In the genomic region with DNA sequence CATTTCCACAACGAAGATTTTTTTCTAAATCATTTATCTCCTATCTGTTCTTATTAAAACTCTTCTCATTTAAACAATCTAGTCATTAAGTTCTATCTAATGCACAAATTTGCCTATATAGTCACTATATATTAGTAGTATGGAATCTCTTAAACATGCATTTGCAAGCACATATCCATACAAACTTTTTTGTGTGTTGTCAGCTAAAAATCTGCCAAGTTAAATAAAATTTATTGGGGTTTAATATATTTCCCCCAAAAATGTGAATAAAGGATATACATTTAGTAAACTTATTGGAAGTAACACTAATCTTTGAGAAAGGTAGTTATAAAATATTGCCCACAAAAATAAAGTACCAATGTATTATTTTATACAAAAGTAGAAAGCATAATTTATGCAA, we compare ENCODE assay signal across 1 cellular context.
TF ChIP-seq lines count a peak whose summit lies in the region.

No MANE protein-coding gene starts in this region.

TF ChIP-seq in IMR-90, 13 proteins besides CTCF, POLR2A, EP300 and RAD21:
- TF ChIP-seq MAFK (IDR thresholded peaks at IDR 0.05; ENCODE audit: low read depth, low read length) (peak; percentile 36; the same call in 1 of the 2 replicates), NFE2L2 (IDR thresholded peaks at IDR 0.05; ENCODE audit: low read depth, low read length) (no peak)
